In genomic region chr22:26658671-26659478, GRCh38 we compare ENCODE assay signal across 7 cellular contexts. TPM values are rescaled to one million over a fixed set of nuclear protein-coding genes. Genes with fewer than 3 reads are reported as not detected.
A peak's percentile ranks its signal among the peaks of the same experiment; 100 is the strongest.
DNase-seq lines count a peak whose midpoint lies in the region; ATAC-seq and TF ChIP-seq lines count a peak whose summit lies in the region.

No MANE protein-coding gene starts in this region.

- no peaks in the 10 kb centered on the region for H3K9me3 Mint-ChIP-seq in endothelial cell (ENCODE audit: unreplicated experiment)
- H3K9me3 Mint-ChIP-seq in natural killer cell: no peaks in the 10 kb centered on the region

- H3K36me3 Mint-ChIP-seq in endothelial cell (ENCODE audit: low read depth, unreplicated experiment) (no peaks in the 10 kb centered on the region), natural killer cell (no peaks in the 10 kb centered on the region)

- DNase-seq in HK-2 (ENCODE audit: unreplicated experiment): peak; percentile 79
- DNase-seq in NOMO-1 (lab: John Stamatoyannopoulos, UW; ENCODE audit: unreplicated experiment in 2 of 2): peak; percentile 49 to 65
- peak; percentile 47 to 68 (median 52) for DNase-seq in activated CD8-positive, alpha-beta memory T cell treated with anti-CD3 and anti-CD28 coated beads for 48 hours (ENCODE audit: low read depth in 2 of 3, low spot score in 2 of 3)
- DNase-seq in endothelial cell (ENCODE audit: low spot score): peak; percentile 34
- DNase-seq in natural killer cell: peak; percentile 58
- peak; percentile 13 to 33 (median 25) for DNase-seq in stimulated activated naive CD4-positive, alpha-beta T cell (lab: John Stamatoyannopoulos, UW)

- H3K4me1 Mint-ChIP-seq in endothelial cell (ENCODE audit: unreplicated experiment): peaks cover 2% of the 10 kb centered on the region
- peaks cover 22 to 33% of the 10 kb centered on the region in 2 donors for H3K4me1 Mint-ChIP-seq in natural killer cell

- no peak for TF ChIP-seq CTCF in endothelial cell (IDR thresholded peaks at IDR 0.05; ENCODE audit: unreplicated experiment)
- TF ChIP-seq CTCF in natural killer cell (IDR thresholded peaks at IDR 0.05): no peak

- peak overlapping the region; percentile 69 for H3K4me3 Mint-ChIP-seq in endothelial cell (ENCODE audit: unreplicated experiment)
- H3K4me3 Mint-ChIP-seq in natural killer cell: peak overlapping the region; percentile 82

- H3K27ac Mint-ChIP-seq in endothelial cell (ENCODE audit: unreplicated experiment) (no peak overlapping the region), natural killer cell (peak overlapping the region; percentile 77 to 88)

- intact Hi-C loops in natural killer cell (cut with micrococcal nuclease): loop anchor here (1.0 kb wide), 1 partner anchor 10 kb away; no protein-coding TSS in a partner anchor

- H3K27me3 Mint-ChIP-seq in endothelial cell (ENCODE audit: unreplicated experiment) (no peaks in the 10 kb centered on the region), natural killer cell (ENCODE audit: low read depth in 2 of 2) (peaks cover 0 to 8% of the 10 kb centered on the region in 2 donors)

- ATAC-seq in GM18511 (IDR thresholded peaks at IDR 0.05; ENCODE audit: unreplicated experiment) (peak; percentile 75), natural killer cell (peak; percentile 67 to 68 (median 68))

RNA-seq across cellular contexts. Expression of gene MIAT, which starts 1.5 kb away (rescaled TPM):
- total RNA-seq in endothelial cell (ENCODE audit: unreplicated experiment) (1.2 TPM), natural killer cell (100 to 1,000 TPM in 1 of 3 donors, 10 to 100 TPM in 2; 75.3 to 105 (median 76.3) TPM)

RNA-seq across cellular contexts. Expression of gene CRYBA4, which starts 37.1 kb away (rescaled TPM):
- 0.46 TPM for total RNA-seq in endothelial cell (ENCODE audit: unreplicated experiment)
- under 1 TPM in 1 of 3 donors, not detected in 2; 0.59 TPM for total RNA-seq in natural killer cell

RNA-seq across cellular contexts. Expression of gene CRYBB1, which starts 41.0 kb away (rescaled TPM):
- 9.5 TPM for total RNA-seq in endothelial cell (ENCODE audit: unreplicated experiment)
- total RNA-seq in natural killer cell: not detected

Comparison
In these comparisons a context has a peak if more than half of its experiments do, and no peak if none do; other contexts are left out.
1. Peak in every context shown above with its lines: DNase-seq and ATAC-seq.
2. DNase-seq: peak in every context shown above with its lines; median percentile 79 in HK-2; 58 in natural killer cell; 57 in NOMO-1; 52 in activated CD8-positive, alpha-beta memory T cell treated with anti-CD3 and anti-CD28 coated beads for 48 hours; 34 in endothelial cell; 25 in stimulated activated naive CD4-positive, alpha-beta T cell.
3. RNA of gene MIAT, which starts 1.5 kb away (total RNA-seq): 75.3 to 105 TPM in natural killer cell; 1.2 TPM in endothelial cell (single experiment); every median in the first group is over 10 times any median in the second.